1 cellular context compared by ENCODE assay signal in genomic region chr12:79692249-79692619, GRCh38.
TF ChIP-seq lines count a peak whose summit lies in the region.

No MANE protein-coding gene starts in this region.

TF ChIP-seq in HepG2, 621 proteins besides CTCF, POLR2A, EP300 and RAD21 (continued from another document):
- no peak for TF ChIP-seq ZNF407 (CRISPR knock-in tag; IDR thresholded peaks at IDR 0.05; ENCODE audit: not compliant biosample characterization)
